In genomic region chr3:46102780-46103130, GRCh38 we compare ENCODE assay signal across 19 cellular contexts.
A peak's percentile ranks its signal among the peaks of the same experiment; 100 is the strongest.
DNase-seq lines count a peak whose midpoint lies in the region; ATAC-seq and TF ChIP-seq lines count a peak whose summit lies in the region.
"Had no signal": no experiment of that assay in that cellular context is flagged by ENCODE, and none has a peak within 500 bp of the region (broad histone marks: within the 10 kb centered on the region; RNA-seq: fewer than 3 reads in every experiment).

No MANE protein-coding gene starts in this region.

- H3K14ac ChIP-seq in H9 (ENCODE audit: insufficient read depth, low read length) = no peak overlapping the region
- no peak overlapping the region for H3K14ac ChIP-seq in neuronal stem cell (ENCODE audit: low read length)

- 0 out of 2 replicates have a peak overlapping the region, but pooled peaks have one; percentile 15 for H3K4me2 ChIP-seq in PC-9
- H3K4me2 ChIP-seq in H9 (ENCODE audit: insufficient read depth, insufficient read length, low read length) = no peak overlapping the region
- no peak overlapping the region for H3K4me2 ChIP-seq in neuronal stem cell (ENCODE audit: insufficient read depth, low read length, poor library complexity, severe bottlenecking)

- H3K9ac ChIP-seq in H9 (ENCODE audit: extremely low read depth, insufficient read length, low read length) = no peak overlapping the region
- H3K9ac ChIP-seq in neuronal stem cell (ENCODE audit: low read depth, low read length, poor library complexity) = no peak overlapping the region
- H3K9ac ChIP-seq: GM23248 had no signal

- H3K56ac ChIP-seq in H9 (ENCODE audit: insufficient read length, low read depth, low read length) = no peak overlapping the region

- no TSS peak for BruUV-seq in PC-9 (replicated peaks; lab: Mats Ljungman, UMichigan)

- peaks cover 70% of the 10 kb centered on the region for H3K4me1 Mint-ChIP-seq in activated naive CD8-positive, alpha-beta T cell treated with anti-CD3 and anti-CD28 coated beads, Interleukin-2, amount 10 ng/mL, durations not matched to agents 7 days and 5 days
- peaks cover 28% of the 10 kb centered on the region for H3K4me1 Mint-ChIP-seq in activated naive CD8-positive, alpha-beta T cell treated with anti-CD3 and anti-CD28 coated beads for 36 hours
- peaks cover 60 to 69% of the 10 kb centered on the region in 2 donors for H3K4me1 Mint-ChIP-seq in effector memory CD8-positive, alpha-beta T cell (ENCODE audit: low read depth in 2 of 2)
- H3K4me1 Mint-ChIP-seq in H9 = peaks cover 0 to 6% of the 10 kb centered on the region in 2 experiments; a peak in 3 of 4 replicates

- H2BK12ac ChIP-seq in H9 (ENCODE audit: insufficient read length, low read depth, low read length) (no peak overlapping the region), neuronal stem cell (ENCODE audit: low read length) (no peak overlapping the region)

- H3K27ac ChIP-seq in PC-9 = 0 out of 2 replicates have a peak overlapping the region, but pooled peaks have one; percentile 23
- H3K27ac ChIP-seq in H9 (ENCODE audit: insufficient read length, low read depth, low read length) = no peak overlapping the region
- no peak overlapping the region for H3K27ac ChIP-seq in neuronal stem cell (replicated peaks; ENCODE audit: low read length)
- H3K27ac ChIP-seq: C4-2B, GM23248 had no signal

- CTCF ChIA-PET in PC-9 (lab: Charles Lee) = no interaction called here

- no peak overlapping the region for H3K23ac ChIP-seq in H9 (ENCODE audit: insufficient read length, low read depth, low read length)
- no peak overlapping the region for H3K23ac ChIP-seq in neuronal stem cell (ENCODE audit: low read depth, low read length, poor library complexity)

- H3K79me1 ChIP-seq in H9 (ENCODE audit: insufficient read depth, low read depth, low read length, poor library complexity, severe bottlenecking) = no peaks in the 10 kb centered on the region
- no peaks in the 10 kb centered on the region for H3K79me1 ChIP-seq in neuronal stem cell (ENCODE audit: low read depth, low read length)

- no peak overlapping the region for H3K4me3 Mint-ChIP-seq in activated naive CD8-positive, alpha-beta T cell treated with anti-CD3 and anti-CD28 coated beads, Interleukin-2, amount 10 ng/mL, durations not matched to agents 7 days and 5 days
- no peak overlapping the region for H3K4me3 Mint-ChIP-seq in activated naive CD8-positive, alpha-beta T cell treated with anti-CD3 and anti-CD28 coated beads for 36 hours
- no peak overlapping the region for H3K4me3 Mint-ChIP-seq in effector memory CD8-positive, alpha-beta T cell
- H3K4me3 Mint-ChIP-seq in H9 = no peak overlapping the region

- H3K18ac ChIP-seq in H9 (ENCODE audit: insufficient read length, low read depth, low read length) (no peak overlapping the region), neuronal stem cell (ENCODE audit: low read length) (no peak overlapping the region)

- no peak overlapping the region for H3K4me3 ChIP-seq in PC-9
- H3K4me3 ChIP-seq in neuronal stem cell (ENCODE audit: low read length in 2 of 2) = no peak overlapping the region
- H3K4me3 ChIP-seq: GM23248, HAP-1 had no signal

- H3K79me2 ChIP-seq in PC-9 (ENCODE audit: low read depth) (no peaks in the 10 kb centered on the region), H9 (ENCODE audit: insufficient read depth, low read length) (no peaks in the 10 kb centered on the region)

- H2BK5ac ChIP-seq in H9 (ENCODE audit: insufficient read length, low read length) (no peak overlapping the region), neuronal stem cell (ENCODE audit: low read length) (no peak overlapping the region)

- H3K27me3 ChIP-seq in PC-9 (ENCODE audit: insufficient read depth, low read depth) (no peaks in the 10 kb centered on the region), H9 (ENCODE audit: insufficient read depth, low read length) (no peaks in the 10 kb centered on the region), neuronal stem cell (ENCODE audit: control insufficient read depth in 3 of 3, insufficient read depth in 3 of 3, low read depth in 1 of 3, low read length in 3 of 3) (peaks cover 0 to 2% (median 0%) of the 10 kb centered on the region in 3 experiments)

- no peak overlapping the region for H4K91ac ChIP-seq in H9 (ENCODE audit: insufficient read length, low read depth, low read length)
- no peak overlapping the region for H4K91ac ChIP-seq in neuronal stem cell (ENCODE audit: low read depth, low read length, poor library complexity)

- DNase-seq in activated naive CD8-positive, alpha-beta T cell treated with anti-CD3 and anti-CD28 coated beads, Interleukin-2, amount 10 ng/mL, durations not matched to agents 7 days and 5 days = no peak
- DNase-seq in activated naive CD8-positive, alpha-beta T cell treated with anti-CD3 and anti-CD28 coated beads for 36 hours = no peak
- DNase-seq in PC-9 (no peak), GM03348 (ENCODE audit: low spot score) (no peak), H9 (no peak), neuronal stem cell (ENCODE audit: low spot score) (no peak)
- no peak for DNase-seq in effector memory CD8-positive, alpha-beta T cell
- DNase-seq: Calu3, GM23248, NCI-H1694, NCI-H2081 treated with DMSO at 0.1 percent for 48 hours, NCI-H2171 treated with DMSO at 0.1 percent for 48 hours, NCI-H446, NCI-H526, OCI-M1, Right ventricle myocardium superior had no signal

- H3K4me1 ChIP-seq in PC-9 (replicated peaks; ENCODE audit: insufficient read depth) (peaks cover 49% of the 10 kb centered on the region), H9 (ENCODE audit: insufficient read depth, low read length) (no peaks in the 10 kb centered on the region), neuronal stem cell (ENCODE audit: control insufficient read depth in 2 of 2, insufficient read depth in 1 of 2, low read depth in 1 of 2, low read length in 2 of 2) (peaks cover 0 to 7% of the 10 kb centered on the region in 2 donors)
- H3K4me1 ChIP-seq: HAP-1 had no signal

- no peaks in the 10 kb centered on the region for H3K27me3 Mint-ChIP-seq in activated naive CD8-positive, alpha-beta T cell treated with anti-CD3 and anti-CD28 coated beads, Interleukin-2, amount 10 ng/mL, durations not matched to agents 7 days and 5 days
- H3K27me3 Mint-ChIP-seq in activated naive CD8-positive, alpha-beta T cell treated with anti-CD3 and anti-CD28 coated beads for 36 hours = peaks cover 12% of the 10 kb centered on the region
- H3K27me3 Mint-ChIP-seq in effector memory CD8-positive, alpha-beta T cell = no peaks in the 10 kb centered on the region
- H3K27me3 Mint-ChIP-seq in H9 (ENCODE audit: low read depth) = peaks cover 3% of the 10 kb centered on the region; the same call in 1 of the 2 replicates
- H3K27me3 Mint-ChIP-seq: CD8-positive, alpha-beta memory T cell had no signal

- no peak overlapping the region for H2AK5ac ChIP-seq in H9 (ENCODE audit: insufficient read length, low read length)
- H2AK5ac ChIP-seq in neuronal stem cell (ENCODE audit: low read depth, low read length) = no peak overlapping the region

- TF ChIP-seq CTCF in PC-9 (conservative IDR thresholded peaks at IDR 0.05) (no peak), H9 (conservative IDR thresholded peaks at IDR 0.05) (no peak)

- H3K36me3 ChIP-seq in PC-9 (ENCODE audit: low read depth) = no peaks in the 10 kb centered on the region
- no peaks in the 10 kb centered on the region for H3K36me3 ChIP-seq in neuronal stem cell (replicated peaks in 1 of 2; ENCODE audit: control insufficient read depth in 2 of 2, insufficient read depth in 2 of 2, low read length in 2 of 2)
- H3K36me3 ChIP-seq: HAP-1 had no signal

- H2BK15ac ChIP-seq in H9 (ENCODE audit: low read depth, low read length) = no peak overlapping the region
- no peak overlapping the region for H2BK15ac ChIP-seq in neuronal stem cell (ENCODE audit: low read length)

- 0 out of 2 replicates have a peak, but pooled peaks cover 3% of the 10 kb centered on the region for H3K9me3 ChIP-seq in PC-9 (ENCODE audit: insufficient read depth, low read depth)
- H3K9me3 ChIP-seq in H9 (ENCODE audit: control insufficient read depth, low read depth, low read length) = no peaks in the 10 kb centered on the region
- H3K9me3 ChIP-seq in neuronal stem cell (replicated peaks in 1 of 2; ENCODE audit: control insufficient read depth in 2 of 2, insufficient read depth in 1 of 2, low read depth in 1 of 2, low read length in 2 of 2) = peaks cover 0 to 2% of the 10 kb centered on the region in 2 donors
- H3K9me3 ChIP-seq: HAP-1 had no signal

- H3K36me3 Mint-ChIP-seq in activated naive CD8-positive, alpha-beta T cell treated with anti-CD3 and anti-CD28 coated beads, Interleukin-2, amount 10 ng/mL, durations not matched to agents 7 days and 5 days = peaks cover 32% of the 10 kb centered on the region
- peaks cover 10% of the 10 kb centered on the region for H3K36me3 Mint-ChIP-seq in activated naive CD8-positive, alpha-beta T cell treated with anti-CD3 and anti-CD28 coated beads for 36 hours
- no peaks in the 10 kb centered on the region for H3K36me3 Mint-ChIP-seq in effector memory CD8-positive, alpha-beta T cell (ENCODE audit: insufficient read depth)
- H3K36me3 Mint-ChIP-seq in H9 (ENCODE audit: insufficient read depth in 1 of 3, low read depth in 3 of 3) = no peaks in the 10 kb centered on the region

- H3K9me3 Mint-ChIP-seq in activated naive CD8-positive, alpha-beta T cell treated with anti-CD3 and anti-CD28 coated beads, Interleukin-2, amount 10 ng/mL, durations not matched to agents 7 days and 5 days = peaks cover 12% of the 10 kb centered on the region
- H3K9me3 Mint-ChIP-seq in activated naive CD8-positive, alpha-beta T cell treated with anti-CD3 and anti-CD28 coated beads for 36 hours = peaks cover 6% of the 10 kb centered on the region
- H3K9me3 Mint-ChIP-seq in effector memory CD8-positive, alpha-beta T cell = peaks cover 0 to 2% of the 10 kb centered on the region in 2 donors
- H3K9me3 Mint-ChIP-seq in H9 = no peaks in the 10 kb centered on the region; a peak in 2 of 5 replicates

- peaks cover 36% of the 10 kb centered on the region for H3F3A ChIP-seq in PC-9 (ENCODE audit: insufficient read depth, low read depth)

- no peak overlapping the region for H3T11ph ChIP-seq in H9 (ENCODE audit: low read length)

- POLR2A ChIA-PET in activated naive CD8-positive, alpha-beta T cell treated with anti-CD3 and anti-CD28 coated beads, Interleukin-2, amount 10 ng/mL, durations not matched to agents 7 days and 5 days (lab: Charles Lee) = no interaction called here
- POLR2A ChIA-PET in PC-9 (lab: Charles Lee; ENCODE audit: unreplicated experiment) = no interaction called here

- H2AFZ ChIP-seq in PC-9 (no peak overlapping the region), H9 (ENCODE audit: low read length) (no peak overlapping the region), neuronal stem cell (ENCODE audit: low read length) (no peak overlapping the region)
- H2AFZ ChIP-seq: GM23248 had no signal

- H4K8ac ChIP-seq in H9 (replicated peaks; ENCODE audit: insufficient read length, low read depth, low read length) (no peak overlapping the region), neuronal stem cell (ENCODE audit: low read depth, low read length) (no peak overlapping the region)

- intact Hi-C loops in PC-9 (cut with micrococcal nuclease; ENCODE audit: unreplicated experiment) = no loop called here

- H3K27ac Mint-ChIP-seq in activated naive CD8-positive, alpha-beta T cell treated with anti-CD3 and anti-CD28 coated beads, Interleukin-2, amount 10 ng/mL, durations not matched to agents 7 days and 5 days = peak overlapping the region; percentile 51
- H3K27ac Mint-ChIP-seq in activated naive CD8-positive, alpha-beta T cell treated with anti-CD3 and anti-CD28 coated beads for 36 hours = no peak overlapping the region
- peak overlapping the region; percentile 46 to 89 for H3K27ac Mint-ChIP-seq in effector memory CD8-positive, alpha-beta T cell
- no peak overlapping the region for H3K27ac Mint-ChIP-seq in H9

- no peak overlapping the region for H4K5ac ChIP-seq in H9 (ENCODE audit: insufficient read length, low read depth, low read length)

- H3K4ac ChIP-seq in H9 (ENCODE audit: low read depth, low read length) (no peak overlapping the region), neuronal stem cell (ENCODE audit: low read length) (no peak overlapping the region)

- no peak overlapping the region for H2BK120ac ChIP-seq in H9 (ENCODE audit: low read depth, low read length, poor library complexity, severe bottlenecking)
- no peak overlapping the region for H2BK120ac ChIP-seq in neuronal stem cell (ENCODE audit: low read depth, low read length)

- no peaks in the 10 kb centered on the region for H3K9me2 ChIP-seq in PC-9 (ENCODE audit: insufficient read depth)

- H2BK20ac ChIP-seq in H9 (ENCODE audit: low read depth, low read length, poor library complexity, severe bottlenecking) = no peak overlapping the region

- H4K20me1 ChIP-seq in PC-9 (ENCODE audit: insufficient read depth) (no peaks in the 10 kb centered on the region), H9 (ENCODE audit: control insufficient read depth, insufficient read depth, insufficient read length) (no peaks in the 10 kb centered on the region)

- H3K23me2 ChIP-seq in H9 (ENCODE audit: insufficient read length, low read depth, low read length, poor library complexity, severe bottlenecking) = no peaks in the 10 kb centered on the region

- no peak for ATAC-seq in activated naive CD8-positive, alpha-beta T cell treated with anti-CD3 and anti-CD28 coated beads, Interleukin-2, amount 10 ng/mL, durations not matched to agents 7 days and 5 days (ENCODE audit: low read depth)
- no peak for ATAC-seq in effector memory CD8-positive, alpha-beta T cell (replicated peaks)

Comparison
In these comparisons a context has a peak if more than half of its experiments do, and no peak if none do; other contexts are left out.
1. H3K27ac Mint-ChIP-seq: peak in activated naive CD8-positive, alpha-beta T cell treated with anti-CD3 and anti-CD28 coated beads, Interleukin-2, amount 10 ng/mL, durations not matched to agents 7 days and 5 days (single experiment) and effector memory CD8-positive, alpha-beta T cell (2 of 2); none in activated naive CD8-positive, alpha-beta T cell treated with anti-CD3 and anti-CD28 coated beads for 36 hours (single experiment) and H9 (0 of 3).